2 cellular contexts compared by ENCODE assay signal in the genomic region with DNA sequence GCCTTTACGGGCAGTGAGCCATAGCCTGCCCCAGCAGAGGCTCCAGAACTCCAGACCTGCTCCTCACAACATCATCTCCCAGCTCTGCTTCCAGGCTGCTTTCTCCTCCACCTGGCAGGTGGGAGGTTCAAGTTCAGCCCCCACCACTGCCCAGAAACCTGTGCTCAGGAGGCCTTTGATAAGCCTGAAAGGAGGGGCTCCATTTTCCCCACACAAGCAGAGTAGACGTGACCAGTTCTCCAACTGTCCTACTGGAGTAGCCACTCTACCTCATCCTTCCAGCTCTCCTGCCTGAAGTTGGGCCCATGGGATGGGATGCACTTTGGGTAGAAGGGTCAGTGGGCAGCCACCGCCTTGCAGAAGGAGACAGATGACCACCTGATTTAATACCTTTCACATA.
TF ChIP-seq lines count a peak whose summit lies in the region.

No MANE protein-coding gene starts in this region.

TF ChIP-seq in IMR-90, 13 proteins besides CTCF, POLR2A, EP300 and RAD21:
- TF ChIP-seq RFX5 (IDR thresholded peaks at IDR 0.05; ENCODE audit: low read depth, low read length) = no peak
- no peak for TF ChIP-seq MXI1 (IDR thresholded peaks at IDR 0.05; ENCODE audit: borderline replicate concordance, low read depth, low read length)
- no peak for TF ChIP-seq MAFK (IDR thresholded peaks at IDR 0.05; ENCODE audit: low read depth, low read length)
- no peak for TF ChIP-seq SMC3 (IDR thresholded peaks at IDR 0.05; ENCODE audit: low read depth, low read length)
- TF ChIP-seq, protein P1, sequence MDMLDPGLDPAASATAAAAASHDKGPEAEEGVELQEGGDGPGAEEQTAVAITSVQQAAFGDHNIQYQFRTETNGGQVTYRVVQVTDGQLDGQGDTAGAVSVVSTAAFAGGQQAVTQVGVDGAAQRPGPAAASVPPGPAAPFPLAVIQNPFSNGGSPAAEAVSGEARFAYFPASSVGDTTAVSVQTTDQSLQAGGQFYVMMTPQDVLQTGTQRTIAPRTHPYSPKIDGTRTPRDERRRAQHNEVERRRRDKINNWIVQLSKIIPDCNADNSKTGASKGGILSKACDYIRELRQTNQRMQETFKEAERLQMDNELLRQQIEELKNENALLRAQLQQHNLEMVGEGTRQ (IDR thresholded peaks at IDR 0.05; ENCODE audit: low read depth, low read length) = no peak
- no peak for TF ChIP-seq RCOR1 (IDR thresholded peaks at IDR 0.05; ENCODE audit: insufficient replicate concordance, low read length)
- no peak for TF ChIP-seq CHD1 (IDR thresholded peaks at IDR 0.05; ENCODE audit: low read depth, low read length)
- TF ChIP-seq FOS (IDR thresholded peaks at IDR 0.05; ENCODE audit: low read depth, low read length) = no peak
- no peak for TF ChIP-seq CEBPB (IDR thresholded peaks at IDR 0.05; ENCODE audit: low read depth, low read length)
- TF ChIP-seq BHLHE40 (IDR thresholded peaks at IDR 0.05; ENCODE audit: low read depth, low read length) = no peak
- TF ChIP-seq, protein P2, sequence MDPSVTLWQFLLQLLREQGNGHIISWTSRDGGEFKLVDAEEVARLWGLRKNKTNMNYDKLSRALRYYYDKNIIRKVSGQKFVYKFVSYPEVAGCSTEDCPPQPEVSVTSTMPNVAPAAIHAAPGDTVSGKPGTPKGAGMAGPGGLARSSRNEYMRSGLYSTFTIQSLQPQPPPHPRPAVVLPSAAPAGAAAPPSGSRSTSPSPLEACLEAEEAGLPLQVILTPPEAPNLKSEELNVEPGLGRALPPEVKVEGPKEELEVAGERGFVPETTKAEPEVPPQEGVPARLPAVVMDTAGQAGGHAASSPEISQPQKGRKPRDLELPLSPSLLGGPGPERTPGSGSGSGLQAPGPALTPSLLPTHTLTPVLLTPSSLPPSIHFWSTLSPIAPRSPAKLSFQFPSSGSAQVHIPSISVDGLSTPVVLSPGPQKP (IDR thresholded peaks at IDR 0.05; ENCODE audit: borderline replicate concordance, low read depth, low read length) = no peak
- TF ChIP-seq NFE2L2 (IDR thresholded peaks at IDR 0.05; ENCODE audit: low read depth, low read length) = no peak
- TF ChIP-seq MAZ (IDR thresholded peaks at IDR 0.05; ENCODE audit: borderline replicate concordance, low read depth, low read length) = no peak

TF ChIP-seq in H1, 55 proteins besides CTCF, POLR2A, EP300 and RAD21:
- TF ChIP-seq BRCA1 (IDR thresholded peaks at IDR 0.05; ENCODE audit: low read depth, low read length) (no peak), KDM5A (IDR thresholded peaks at IDR 0.05; ENCODE audit: low read length) (no peak), SIX5 (IDR thresholded peaks at IDR 0.05; ENCODE audit: low read depth, low read length) (no peak), CEBPB (IDR thresholded peaks at IDR 0.05; ENCODE audit: low read depth, low read length) (no peak)
TF ChIP-seq in H1: peak in this region for 0.
